23 cellular contexts compared by ENCODE assay signal in the genomic region with DNA sequence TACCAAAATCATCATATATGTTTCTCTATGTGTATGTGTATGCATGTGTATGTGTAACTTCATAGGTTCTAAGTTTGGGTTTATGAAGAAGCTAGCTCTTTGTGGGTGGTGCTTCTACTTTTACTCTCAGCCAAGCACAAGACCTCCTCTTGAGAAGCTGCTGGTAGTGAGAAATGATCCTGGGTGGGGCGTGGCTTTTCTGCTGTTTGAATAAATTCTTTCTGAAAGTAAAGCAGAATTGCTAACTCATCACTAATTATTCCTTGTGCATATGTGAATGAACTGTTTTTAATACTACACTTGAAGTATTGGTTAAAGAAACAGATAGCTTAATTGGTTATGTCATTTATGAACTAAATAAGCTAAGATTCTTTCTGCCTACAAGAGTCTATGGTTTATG. TPM values are rescaled to one million over a fixed set of nuclear protein-coding genes. Genes with fewer than 3 reads are reported as not detected.
"Had no signal": no experiment of that assay in that cellular context is flagged by ENCODE, and none has a peak within 500 bp of the region (broad histone marks: within the 10 kb centered on the region; RNA-seq: fewer than 3 reads in every experiment).

No MANE protein-coding gene starts in this region.

- H3K9me3 Mint-ChIP-seq: activated CD8-positive, alpha-beta T cell treated with anti-CD3 and anti-CD28 coated beads for 36 hours; activated naive CD4-positive, alpha-beta T cell treated with anti-CD3 and anti-CD28 coated beads, Interleukin-2, amount 10 ng/mL, durations not matched to agents 7 days and 5 days; activated naive CD8-positive, alpha-beta T cell treated with anti-CD3 and anti-CD28 coated beads for 36 hours; activated T-cell treated with anti-CD3 and anti-CD28 coated beads, Interleukin-2, amount 50 U/mL, for 72 hours; activated T-helper 2 cell treated with anti-CD3 and anti-CD28 coated beads, Interferon-gamma antibody, Interleukin-2, Interleukin-4, amounts not matched to agents 10 μg/mL and 5 μg/mL and 100 μg/mL, durations not matched to agents 14 hours and 24 hours and 36 hours had no signal

- H3K27ac Mint-ChIP-seq: activated CD8-positive, alpha-beta T cell treated with anti-CD3 and anti-CD28 coated beads for 36 hours; activated naive CD4-positive, alpha-beta T cell treated with anti-CD3 and anti-CD28 coated beads, Interleukin-2, amount 10 ng/mL, durations not matched to agents 7 days and 5 days; activated naive CD8-positive, alpha-beta T cell treated with anti-CD3 and anti-CD28 coated beads for 36 hours; activated T-cell treated with anti-CD3 and anti-CD28 coated beads, Interleukin-2, amount 50 U/mL, for 72 hours; activated T-helper 2 cell treated with anti-CD3 and anti-CD28 coated beads, Interferon-gamma antibody, Interleukin-2, Interleukin-4, amounts not matched to agents 10 μg/mL and 5 μg/mL and 100 μg/mL, durations not matched to agents 14 hours and 24 hours and 36 hours had no signal

- ATAC-seq: activated CD4-positive, CD25-positive, alpha-beta regulatory T cell treated with anti-CD3 and anti-CD28 coated beads, Interleukin-2, amount 50 U/mL, for 24 hours; activated CD8-positive, alpha-beta T cell treated with anti-CD3 and anti-CD28 coated beads for 36 hours; activated T-cell treated with anti-CD3 and anti-CD28 coated beads, Interleukin-2, amount 50 U/mL, for 72 hours; SK-N-SH treated with all-trans-retinoic acid at 6 μM for 48 hours had no signal

- H3K9me3 ChIP-seq: colonic mucosa had no signal

- H3K27ac ChIP-seq: brain microvascular endothelial cell, cardiac muscle cell, colonic mucosa, PC-9 had no signal

- H3K4me3 ChIP-seq: cardiac muscle cell, colonic mucosa, PC-9 had no signal

- H3K4me3 Mint-ChIP-seq: activated CD8-positive, alpha-beta T cell treated with anti-CD3 and anti-CD28 coated beads for 36 hours; activated naive CD4-positive, alpha-beta T cell treated with anti-CD3 and anti-CD28 coated beads, Interleukin-2, amount 10 ng/mL, durations not matched to agents 7 days and 5 days; activated naive CD8-positive, alpha-beta T cell treated with anti-CD3 and anti-CD28 coated beads for 36 hours; activated T-cell treated with anti-CD3 and anti-CD28 coated beads, Interleukin-2, amount 50 U/mL, for 72 hours had no signal

- H3K36me3 ChIP-seq: brain microvascular endothelial cell, cardiac muscle cell, colonic mucosa had no signal

- H2AFZ ChIP-seq: PC-9 had no signal

- H3K4me1 Mint-ChIP-seq: activated naive CD4-positive, alpha-beta T cell treated with anti-CD3 and anti-CD28 coated beads, Interleukin-2, amount 10 ng/mL, durations not matched to agents 7 days and 5 days; activated naive CD8-positive, alpha-beta T cell treated with anti-CD3 and anti-CD28 coated beads for 36 hours had no signal

- H3K4me2 ChIP-seq: PC-9 had no signal

- H3K4me1 ChIP-seq: colonic mucosa had no signal

- DNase-seq: activated CD4-positive, alpha-beta T cell treated with anti-CD3 and anti-CD28 coated beads for 4 hours; activated CD8-positive, alpha-beta memory T cell treated with anti-CD3 and anti-CD28 coated beads, Interleukin-2, amount 50 U/mL, for 4 hours; activated CD8-positive, alpha-beta T cell treated with anti-CD3 and anti-CD28 coated beads for 36 hours; activated gamma-delta T cell treated with Interleukin-2 at 50 U/mL for 16 hours; activated naive CD4-positive, alpha-beta T cell treated with anti-CD3 and anti-CD28 coated beads, Interleukin-2, amount 10 ng/mL, durations not matched to agents 7 days and 5 days; activated naive CD8-positive, alpha-beta T cell treated with anti-CD3 and anti-CD28 coated beads for 36 hours; activated T-cell treated with anti-CD3 and anti-CD28 coated beads, Interleukin-2, amount 50 U/mL, for 72 hours; brain microvascular endothelial cell; cerebellar nuclear complex; colonic mucosa; Kasumi-1; KBM-7; NCI-H1048; NCI-H2029; NCI-H2107; NCI-H446 treated with DMSO at 0.1 percent for 48 hours; NCI-H774; PC-9; SW 1271 had no signal

- H3K36me3 Mint-ChIP-seq: activated naive CD4-positive, alpha-beta T cell treated with anti-CD3 and anti-CD28 coated beads, Interleukin-2, amount 10 ng/mL, durations not matched to agents 7 days and 5 days; activated naive CD8-positive, alpha-beta T cell treated with anti-CD3 and anti-CD28 coated beads for 36 hours had no signal

- H3K27me3 ChIP-seq: brain microvascular endothelial cell, colonic mucosa had no signal

RNA-seq across cellular contexts. Expression of gene GAREM1, which starts 7.6 kb away (rescaled TPM):
- total RNA-seq: activated CD8-positive, alpha-beta T cell treated with anti-CD3 and anti-CD28 coated beads for 36 hours; activated naive CD8-positive, alpha-beta T cell treated with anti-CD3 and anti-CD28 coated beads for 36 hours; activated T-helper 2 cell treated with anti-CD3 and anti-CD28 coated beads, Interferon-gamma antibody, Interleukin-2, Interleukin-4, amounts not matched to agents 10 μg/mL and 5 μg/mL and 100 μg/mL, durations not matched to agents 14 hours and 24 hours and 36 hours had no signal
